Comparison of ENCODE assay signal across 11 cellular contexts in the genomic region with DNA sequence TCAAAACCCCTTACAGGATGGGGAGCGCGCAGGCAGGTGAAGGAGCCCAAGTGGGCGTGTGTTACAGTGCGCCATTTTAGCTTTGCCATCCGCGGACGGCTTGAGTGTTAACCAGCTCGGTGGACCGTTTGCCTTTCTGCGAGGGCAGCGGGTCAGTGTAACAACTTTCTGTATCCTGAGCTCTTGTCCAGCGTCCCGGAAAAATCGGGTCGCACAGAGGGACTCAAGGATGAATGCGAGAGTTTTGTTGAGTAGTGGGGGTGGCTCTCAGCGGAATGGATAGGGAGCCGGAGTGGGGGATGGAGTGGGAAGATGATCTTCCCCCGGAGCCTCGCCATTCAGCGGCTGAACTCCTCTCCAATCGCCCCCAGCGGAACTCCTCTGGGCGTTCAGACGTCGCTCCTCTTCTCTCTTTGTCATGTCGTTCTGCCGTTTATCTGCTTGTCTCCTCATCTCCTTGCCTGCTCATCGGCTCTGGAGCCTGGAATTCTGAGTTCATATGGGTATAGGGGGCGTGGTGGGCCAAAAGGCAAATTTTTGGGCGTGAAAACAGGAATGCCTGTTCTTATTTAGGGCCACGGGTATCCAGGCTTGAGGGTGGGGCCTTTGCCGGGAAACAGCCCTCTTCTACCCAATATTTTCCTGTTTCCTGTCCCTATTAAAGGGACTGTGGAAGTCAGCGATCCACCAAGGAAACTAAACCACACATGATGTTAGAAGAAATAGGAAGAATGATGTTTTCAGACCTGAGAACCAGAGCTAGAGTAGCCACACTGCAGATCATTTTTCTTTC.
A peak's percentile ranks its signal among the peaks of the same experiment; 100 is the strongest.
DNase-seq lines count a peak whose midpoint lies in the region; TF ChIP-seq lines count a peak whose summit lies in the region.
"Had no signal": no experiment of that assay in that cellular context is flagged by ENCODE, and none has a peak within 500 bp of the region (broad histone marks: within the 10 kb centered on the region; RNA-seq: fewer than 3 reads in every experiment).

No MANE protein-coding gene starts in this region.

- H3K4me3 Mint-ChIP-seq in activated CD4-positive, alpha-beta T cell treated with anti-CD3 and anti-CD28 coated beads, Interleukin-2, amount 10 ng/mL, durations not matched to agents 24 days and 14 days, result no peak overlapping the region
- no peak overlapping the region for H3K4me3 Mint-ChIP-seq in activated naive CD4-positive, alpha-beta T cell treated with anti-CD3 and anti-CD28 coated beads, Interleukin-2, amount 10 ng/mL, durations not matched to agents 7 days and 5 days
- H3K4me3 Mint-ChIP-seq: CD8-positive, alpha-beta memory T cell had no signal

- H3K36me3 Mint-ChIP-seq in activated CD4-positive, alpha-beta T cell treated with anti-CD3 and anti-CD28 coated beads, Interleukin-2, amount 10 ng/mL, durations not matched to agents 24 days and 14 days (ENCODE audit: low read depth), result no peaks in the 10 kb centered on the region
- no peaks in the 10 kb centered on the region for H3K36me3 Mint-ChIP-seq in activated naive CD4-positive, alpha-beta T cell treated with anti-CD3 and anti-CD28 coated beads, Interleukin-2, amount 10 ng/mL, durations not matched to agents 7 days and 5 days
- H3K36me3 Mint-ChIP-seq: CD8-positive, alpha-beta memory T cell had no signal

- H3K4me1 ChIP-seq in iPS-18a (ENCODE audit: control insufficient read depth, low read depth, low read length) (peaks cover 3% of the 10 kb centered on the region), rectal smooth muscle tissue (ENCODE audit: control insufficient read depth, insufficient read depth, low read length) (no peaks in the 10 kb centered on the region)

- H3K9ac ChIP-seq in iPS-18a (ENCODE audit: low read length) (peak overlapping the region; percentile 48), rectal smooth muscle tissue (ENCODE audit: low read length) (no peak overlapping the region)

- H3K4me3 ChIP-seq in coronary artery (peak overlapping the region; percentile 63), iPS-18a (ENCODE audit: low read length) (peak overlapping the region; percentile 59), rectal smooth muscle tissue (ENCODE audit: low read length) (peak overlapping the region; percentile 28)

- H3K36me3 ChIP-seq in iPS-18a (ENCODE audit: control insufficient read depth, low read depth, low read length) (no peaks in the 10 kb centered on the region), rectal smooth muscle tissue (ENCODE audit: control insufficient read depth, insufficient read depth, low read length) (no peaks in the 10 kb centered on the region)

- no peak for TF ChIP-seq CTCF in coronary artery (IDR thresholded peaks at IDR 0.05)

- no peaks in the 10 kb centered on the region for H3K9me3 ChIP-seq in iPS-18a (ENCODE audit: control insufficient read depth, low read depth, low read length)

- CTCF ChIA-PET in activated naive CD4-positive, alpha-beta T cell treated with anti-CD3 and anti-CD28 coated beads, Interleukin-2, amount 10 ng/mL, durations not matched to agents 7 days and 5 days (lab: Charles Lee), result no interaction called here

- DNase-seq in EL (peak; percentile 7), coronary artery (ENCODE audit: low spot score) (no peak), NCI-H1092 (lab: John Stamatoyannopoulos, UW) (no peak), NCI-H524 treated with DMSO at 0.1 percent for 48 hours (lab: John Stamatoyannopoulos, UW) (no peak)
- DNase-seq in activated CD4-positive, alpha-beta T cell treated with anti-CD3 and anti-CD28 coated beads, Interleukin-2, amount 10 ng/mL, durations not matched to agents 24 days and 14 days, result no peak
- DNase-seq in activated naive CD4-positive, alpha-beta T cell treated with anti-CD3 and anti-CD28 coated beads, Interleukin-2, amount 10 ng/mL, durations not matched to agents 7 days and 5 days, result no peak
- DNase-seq: activated CD4-positive, alpha-beta T cell treated with anti-CD3 and anti-CD28 coated beads, Interleukin-2, amount 50 U/mL, for 1 hour; CD8-positive, alpha-beta memory T cell; SIG-M5 had no signal

- no peaks in the 10 kb centered on the region for H3K4me1 Mint-ChIP-seq in activated CD4-positive, alpha-beta T cell treated with anti-CD3 and anti-CD28 coated beads, Interleukin-2, amount 10 ng/mL, durations not matched to agents 24 days and 14 days
- no peaks in the 10 kb centered on the region for H3K4me1 Mint-ChIP-seq in activated naive CD4-positive, alpha-beta T cell treated with anti-CD3 and anti-CD28 coated beads, Interleukin-2, amount 10 ng/mL, durations not matched to agents 7 days and 5 days
- H3K4me1 Mint-ChIP-seq: CD8-positive, alpha-beta memory T cell had no signal

- no peaks in the 10 kb centered on the region for H3K27me3 ChIP-seq in iPS-18a (ENCODE audit: control insufficient read depth, insufficient read depth, low read length)
- H3K27me3 ChIP-seq in rectal smooth muscle tissue (ENCODE audit: control insufficient read depth, insufficient read depth, low read length), result no peaks in the 10 kb centered on the region

- peaks cover 5% of the 10 kb centered on the region for H3K27me3 Mint-ChIP-seq in activated CD4-positive, alpha-beta T cell treated with anti-CD3 and anti-CD28 coated beads, Interleukin-2, amount 10 ng/mL, durations not matched to agents 24 days and 14 days
- peaks cover 6% of the 10 kb centered on the region for H3K27me3 Mint-ChIP-seq in activated naive CD4-positive, alpha-beta T cell treated with anti-CD3 and anti-CD28 coated beads, Interleukin-2, amount 10 ng/mL, durations not matched to agents 7 days and 5 days

- no peaks in the 10 kb centered on the region for H3K9me3 Mint-ChIP-seq in activated CD4-positive, alpha-beta T cell treated with anti-CD3 and anti-CD28 coated beads, Interleukin-2, amount 10 ng/mL, durations not matched to agents 24 days and 14 days
- H3K9me3 Mint-ChIP-seq in activated naive CD4-positive, alpha-beta T cell treated with anti-CD3 and anti-CD28 coated beads, Interleukin-2, amount 10 ng/mL, durations not matched to agents 7 days and 5 days, result no peaks in the 10 kb centered on the region

- H3K27ac ChIP-seq in coronary artery (peak overlapping the region in 1 of 2 donors; percentile 18), iPS-18a (ENCODE audit: low read length) (no peak overlapping the region), rectal smooth muscle tissue (ENCODE audit: low read depth, low read length) (no peak overlapping the region)

- intact Hi-C loops in activated CD4-positive, alpha-beta T cell treated with anti-CD3 and anti-CD28 coated beads, Interleukin-2, amount 10 ng/mL, durations not matched to agents 24 days and 14 days (cut with micrococcal nuclease), result no loop called here

- H3K27ac Mint-ChIP-seq in activated CD4-positive, alpha-beta T cell treated with anti-CD3 and anti-CD28 coated beads, Interleukin-2, amount 10 ng/mL, durations not matched to agents 24 days and 14 days, result no peak overlapping the region
- no peak overlapping the region for H3K27ac Mint-ChIP-seq in activated naive CD4-positive, alpha-beta T cell treated with anti-CD3 and anti-CD28 coated beads, Interleukin-2, amount 10 ng/mL, durations not matched to agents 7 days and 5 days
- H3K27ac Mint-ChIP-seq: CD8-positive, alpha-beta memory T cell had no signal
